ENCODE assay signal across 7 cellular contexts in the genomic region with DNA sequence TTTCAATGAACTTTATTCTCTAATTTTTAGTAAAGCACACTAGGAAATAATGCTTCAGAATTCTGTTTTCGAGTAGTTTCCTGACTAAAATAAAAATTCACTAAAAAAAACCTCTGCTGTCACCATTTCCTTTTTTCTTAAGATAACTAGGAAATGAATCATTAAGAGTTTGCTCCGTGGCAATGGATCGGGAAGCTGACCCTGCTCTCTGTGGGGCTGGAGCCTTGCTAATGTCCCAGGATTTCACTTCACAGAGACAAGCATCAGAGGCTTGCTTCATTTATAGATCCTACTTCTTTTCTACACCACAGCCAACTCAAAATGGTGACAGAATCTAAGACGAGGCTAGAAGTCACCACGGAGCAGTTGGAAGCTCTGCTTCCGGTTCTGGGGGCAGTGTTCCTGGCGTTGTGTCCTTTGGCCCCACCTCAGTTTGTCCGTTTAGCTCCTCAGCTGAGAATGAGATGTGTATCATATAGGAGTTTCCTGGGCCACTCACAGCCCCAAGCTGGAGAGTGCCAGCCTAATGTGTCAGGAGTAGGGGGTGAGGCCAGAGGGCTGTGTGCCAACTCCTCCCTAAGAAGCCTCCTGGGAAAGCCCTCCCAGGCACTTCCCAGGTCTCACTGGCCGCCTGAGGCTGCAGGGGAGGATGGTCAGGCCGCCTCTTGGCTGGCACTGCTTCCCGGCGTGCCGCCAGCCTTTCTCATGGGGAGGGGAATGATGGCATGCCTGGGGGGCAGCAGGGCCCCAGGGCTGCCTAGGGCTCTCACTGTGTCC. TPM values are rescaled to one million over a fixed set of nuclear protein-coding genes. Genes with fewer than 3 reads are reported as not detected.
DNase-seq lines count a peak whose midpoint lies in the region; ATAC-seq and TF ChIP-seq lines count a peak whose summit lies in the region.

No MANE protein-coding gene starts in this region.

- H3K36me3 ChIP-seq in HEK293 (ENCODE audit: control insufficient read depth in 2 of 2, insufficient read depth in 1 of 2, low read length in 2 of 2), result peaks cover 7 to 36% of the 10 kb centered on the region in 2 experiments; a peak in 1 of 3 replicates
- peaks cover 0 to 9% (median 4%) of the 10 kb centered on the region in 9 donors for H3K36me3 ChIP-seq in heart left ventricle
- no peaks in the 10 kb centered on the region for H3K36me3 ChIP-seq in smooth muscle cell (ENCODE audit: low read depth)
- peaks cover 9% of the 10 kb centered on the region; the same call in 1 of the 2 replicates for H3K36me3 ChIP-seq in PC-9 (ENCODE audit: low read depth)

- WGBS in heart left ventricle, 4 donors, result 12 to 26% (median 17%) methylated on average over 8 to 13 of the region's 13 CpGs
- 60% methylated on average over 13 of the region's 13 CpGs for WGBS in smooth muscle cell (ENCODE audit: low lambda C conversion rate)

- peak; percentile 32 to 72 (median 66) for ATAC-seq in heart left ventricle

- TF ChIP-seq CTCF in HEK293 (tag by site-specific recombination; IDR thresholded peaks at IDR 0.05), result no peak
- no peak for TF ChIP-seq CTCF in WI38 (IDR thresholded peaks at IDR 0.05; ENCODE audit: low read depth, low read length)
- TF ChIP-seq CTCF in heart left ventricle (IDR thresholded peaks at IDR 0.05), result no peak
- no peak for TF ChIP-seq CTCF in smooth muscle cell (IDR thresholded peaks at IDR 0.05; ENCODE audit: borderline replicate concordance, insufficient read depth, poor library complexity, severe bottlenecking)
- TF ChIP-seq CTCF in PC-9 (conservative IDR thresholded peaks at IDR 0.05), result no peak

- peaks cover 97% of the 10 kb centered on the region for H3K79me2 ChIP-seq in smooth muscle cell (ENCODE audit: low read depth)
- peaks cover 99% of the 10 kb centered on the region for H3K79me2 ChIP-seq in PC-9 (ENCODE audit: low read depth)

- intact Hi-C loops in heart left ventricle (cut with DNase I), result loop anchor here in 1 of 10 donors (5.0 kb wide), 1 partner anchor 101 kb away; the partner anchor contains the start of genes NSUN2 and SRD5A1
- intact Hi-C loops in PC-9 (cut with micrococcal nuclease; ENCODE audit: unreplicated experiment), result no loop called here

- H3K4me1 ChIP-seq in HEK293 (ENCODE audit: control insufficient read depth, insufficient read depth, low read length) (peaks cover 34% of the 10 kb centered on the region), heart left ventricle (peaks cover 18 to 87% (median 68%) of the 10 kb centered on the region in 12 donors), smooth muscle cell (ENCODE audit: low read depth) (peaks cover 24% of the 10 kb centered on the region), PC-9 (replicated peaks; ENCODE audit: insufficient read depth) (no peaks in the 10 kb centered on the region)

- peaks cover 99% of the 10 kb centered on the region for H4K20me1 ChIP-seq in smooth muscle cell (ENCODE audit: low read depth)
- H4K20me1 ChIP-seq in PC-9 (ENCODE audit: insufficient read depth), result peaks cover 86% of the 10 kb centered on the region

- no peaks in the 10 kb centered on the region for H3K9me2 ChIP-seq in PC-9 (ENCODE audit: insufficient read depth)

- TF ChIP-seq POLR2A in heart left ventricle (IDR thresholded peaks at IDR 0.05), result no peak

- H3K9ac ChIP-seq in smooth muscle cell (ENCODE audit: low read depth), result peak overlapping the region; percentile 81

- BruUV-seq in PC-9 (replicated peaks; lab: Mats Ljungman, UMichigan), result no TSS peak

- H3K27ac ChIP-seq in HEK293 (ENCODE audit: extremely low read depth, low read depth, low read length) (no peak overlapping the region), heart left ventricle (peak overlapping the region; percentile 43 to 91 (median 70)), smooth muscle cell (ENCODE audit: low read depth) (peak overlapping the region; percentile 97), PC-9 (no peak overlapping the region)

- DNase-seq in heart left ventricle, result peak; percentile 42 to 78 (median 58)
- no peak for DNase-seq in smooth muscle cell (lab: John Stamatoyannopoulos, UW; ENCODE audit: unreplicated experiment)
- no peak for DNase-seq in cerebellar nuclear complex (lab: John Stamatoyannopoulos, UW)
- no peak for DNase-seq in SIG-M5 treated with dmso at 0.1 percent for 504 hours (lab: John Stamatoyannopoulos, UW; ENCODE audit: unreplicated experiment)
- no peak for DNase-seq in PC-9

- H3K9me3 ChIP-seq in HEK293 (ENCODE audit: control insufficient read depth, insufficient read depth, low read depth, low read length), result no peaks in the 10 kb centered on the region
- no peaks in the 10 kb centered on the region for H3K9me3 ChIP-seq in heart left ventricle
- H3K9me3 ChIP-seq in smooth muscle cell (replicated peaks; ENCODE audit: low read depth), result no peaks in the 10 kb centered on the region
- no peaks in the 10 kb centered on the region for H3K9me3 ChIP-seq in PC-9 (ENCODE audit: insufficient read depth, low read depth)

- H2AFZ ChIP-seq in smooth muscle cell (ENCODE audit: low read depth) (no peak overlapping the region), PC-9 (no peak overlapping the region)

- CTCF ChIA-PET in HEK293 (lab: Yijun Ruan, JAX), result no interaction called here
- CTCF ChIA-PET in PC-9 (lab: Charles Lee), result interaction anchor here (0.7 kb wide), 1 partner anchor 11 kb away, joined by 16 read pairs; no protein-coding TSS in a partner anchor

- POLR2A ChIA-PET in HEK293 (lab: Yijun Ruan, JAX) (no interaction called here), PC-9 (lab: Charles Lee; ENCODE audit: unreplicated experiment) (interaction anchor here (0.6 kb wide), 1 partner anchor 1306 kb away, joined by 3 read pairs; no protein-coding TSS in a partner anchor)

- H3K4me2 ChIP-seq in smooth muscle cell (peak overlapping the region; percentile 81), PC-9 (no peak overlapping the region)

- no peak overlapping the region for H3K4me3 ChIP-seq in HEK293 (ENCODE audit: low read depth, low read length)
- peak overlapping the region; percentile 41 for H3K4me3 ChIP-seq in WI38 (ENCODE audit: low read depth, low read length)
- peak overlapping the region in 9 of 12 donors; percentile 15 to 33 (median 19) for H3K4me3 ChIP-seq in heart left ventricle
- H3K4me3 ChIP-seq in smooth muscle cell, result no peak overlapping the region
- H3K4me3 ChIP-seq in PC-9, result no peak overlapping the region

- H3K27me3 ChIP-seq in heart left ventricle (no peaks in the 10 kb centered on the region), smooth muscle cell (ENCODE audit: low read depth) (no peaks in the 10 kb centered on the region), PC-9 (ENCODE audit: insufficient read depth, low read depth) (no peaks in the 10 kb centered on the region)

- peaks cover 8% of the 10 kb centered on the region for H3F3A ChIP-seq in smooth muscle cell (ENCODE audit: low read depth)
- no peaks in the 10 kb centered on the region for H3F3A ChIP-seq in PC-9 (ENCODE audit: insufficient read depth, low read depth)

TF ChIP-seq in HEK293, 187 proteins besides CTCF, POLR2A, EP300 and RAD21:
- TF ChIP-seq ZIC2 (tag by site-specific recombination; IDR thresholded peaks at IDR 0.05), result peak; percentile 68
- 0 out of 2 replicates have a peak, but pooled peaks have one; percentile 18 for TF ChIP-seq ZNF341 (tag by site-specific recombination; IDR thresholded peaks at IDR 0.05; ENCODE audit: low read depth)
- TF ChIP-seq SP3 (tag by site-specific recombination; IDR thresholded peaks at IDR 0.05), result no peak
- peak; percentile 83 for TF ChIP-seq GLIS1 (tag by site-specific recombination; IDR thresholded peaks at IDR 0.05)
- no peak for TF ChIP-seq REST (tag by site-specific recombination; IDR thresholded peaks at IDR 0.05)
- no peak for TF ChIP-seq MZF1 (tag by site-specific recombination; IDR thresholded peaks at IDR 0.05; ENCODE audit: borderline replicate concordance)

RNA-seq across cellular contexts. Expression of gene TENT4A, which starts 19.6 kb away (rescaled TPM):
- total RNA-seq in heart left ventricle (10 to 100 TPM in 6 of 9 donors, 1 to 10 TPM in 3; 7.0 to 20.3 (median 11.3) TPM), smooth muscle cell (16.2 and 16.9 TPM in 2 replicates), PC-9 (2021) (72.8 and 84.8 TPM in 2 replicates)
- polyA plus RNA-seq in heart left ventricle (1 to 10 TPM; 4.3 to 8.7 TPM), smooth muscle cell (10.0 and 10.4 TPM in 2 replicates)

Comparison
In these comparisons a context has a peak if more than half of its experiments do, and no peak if none do; other contexts are left out.
1. H3K27ac ChIP-seq: peak in heart left ventricle (12 of 12) and smooth muscle cell (single experiment); none in HEK293 (single experiment) and PC-9 (single experiment).
2. H3K4me3 ChIP-seq: peak in WI38 (single experiment) and heart left ventricle (9 of 12); none in HEK293 (single experiment), smooth muscle cell (single experiment) and PC-9 (single experiment).
3. DNase-seq: peak in heart left ventricle (5 of 5); none in smooth muscle cell (single experiment), cerebellar nuclear complex (0 of 2), SIG-M5 treated with dmso at 0.1 percent for 504 hours (single experiment) and PC-9 (0 of 2).